15 cellular contexts compared by ENCODE assay signal in genomic region chr19:45041125-45041524, GRCh38. TPM values are rescaled to one million over a fixed set of nuclear protein-coding genes. Genes with fewer than 3 reads are reported as not detected.
DNase-seq lines count a peak whose midpoint lies in the region; ATAC-seq, FAIRE-seq and TF ChIP-seq lines count a peak whose summit lies in the region.
"Had no signal": no experiment of that assay in that cellular context is flagged by ENCODE, and none has a peak within 500 bp of the region (broad histone marks: within the 10 kb centered on the region; RNA-seq: fewer than 3 reads in every experiment).

No MANE protein-coding gene starts in this region.

- H3K4me3 ChIP-seq in BLaER1 treated with 17β-estradiol and CSF1 and Interleukin-3, amounts not matched to agents 10 nM and 100 nM = peak overlapping the region in 6 of 10 experiments; percentile 81 to 98 (median 87); a peak in 7 of 20 replicates
- H3K4me3 ChIP-seq in mucosa of stomach (ENCODE audit: low read length) = no peak overlapping the region

- no peaks in the 10 kb centered on the region for H3K27me3 Mint-ChIP-seq in activated T-helper 1 cell treated with anti-CD3 and anti-CD28 coated beads, Interleukin-12 subunit alpha, Interleukin-12 subunit beta, Interleukin-2, Interleukin-4 antibody, amounts not matched to agents 30 ng/mL and 10 ng/mL and 1 ng/mL, durations not matched to agents 14 hours and 24 hours and 36 hours (ENCODE audit: insufficient read depth)

- no peaks in the 10 kb centered on the region for H3K9me3 ChIP-seq in BLaER1 treated with 17β-estradiol and CSF1 and Interleukin-3, amounts not matched to agents 10 nM and 100 nM (replicated peaks in 1 of 11)
- H3K9me3 ChIP-seq in mucosa of stomach (ENCODE audit: control insufficient read depth, low read length) = no peaks in the 10 kb centered on the region
- H3K9me3 ChIP-seq: gastroesophageal sphincter had no signal

- no peak for FAIRE-seq in GM12891 (lab: Jason Lieb, UNC)
- FAIRE-seq: keratinocyte had no signal

- DNase-seq in GM12891 (ENCODE audit: insufficient read length, low spot score) (no peak), hypothalamus (lab: John Stamatoyannopoulos, UW) (no peak)
- no peak for DNase-seq in activated T-helper 1 cell treated with anti-CD3 and anti-CD28 coated beads, Interleukin-12 subunit alpha, Interleukin-12 subunit beta, Interleukin-2, Interleukin-4 antibody, amounts not matched to agents 30 ng/mL and 10 ng/mL and 1 ng/mL, durations not matched to agents 14 hours and 24 hours and 36 hours (ENCODE audit: low spot score)
- DNase-seq: activated CD8-positive, alpha-beta memory T cell treated with anti-CD3 and anti-CD28 coated beads, Interleukin-2, amount 50 U/mL, for 4 hours; brain microvascular endothelial cell; NCI-H1417 treated with DMSO at 0.1 percent for 48 hours; NCI-H510A; right cardiac atrium had no signal

- H4K20me1 ChIP-seq in BLaER1 treated with 17β-estradiol and CSF1 and Interleukin-3, amounts not matched to agents 10 nM and 100 nM = peaks cover 66 to 71% (median 70%) of the 10 kb centered on the region in 11 experiments

- peaks cover 45% of the 10 kb centered on the region for H3K36me3 Mint-ChIP-seq in activated T-helper 1 cell treated with anti-CD3 and anti-CD28 coated beads, Interleukin-12 subunit alpha, Interleukin-12 subunit beta, Interleukin-2, Interleukin-4 antibody, amounts not matched to agents 30 ng/mL and 10 ng/mL and 1 ng/mL, durations not matched to agents 14 hours and 24 hours and 36 hours (ENCODE audit: low read depth)

- H3K4me3 Mint-ChIP-seq in activated T-helper 1 cell treated with anti-CD3 and anti-CD28 coated beads, Interleukin-12 subunit alpha, Interleukin-12 subunit beta, Interleukin-2, Interleukin-4 antibody, amounts not matched to agents 30 ng/mL and 10 ng/mL and 1 ng/mL, durations not matched to agents 14 hours and 24 hours and 36 hours = peak overlapping the region; percentile 93

- no peak for TF ChIP-seq POLR2A in GM12891 (IDR thresholded peaks at IDR 0.05; ENCODE audit: low read depth, low read length)

- H3K9ac ChIP-seq in BLaER1 treated with 17β-estradiol and CSF1 and Interleukin-3, amounts not matched to agents 10 nM and 100 nM = peak overlapping the region; percentile 90 to 99 (median 97); a peak in 16 of 22 replicates
- peak overlapping the region; percentile 45 for H3K9ac ChIP-seq in mucosa of stomach (ENCODE audit: low read length)

- intact Hi-C loops in activated T-helper 1 cell treated with anti-CD3 and anti-CD28 coated beads, Interleukin-12 subunit alpha, Interleukin-12 subunit beta, Interleukin-2, Interleukin-4 antibody, amounts not matched to agents 30 ng/mL and 10 ng/mL and 1 ng/mL, durations not matched to agents 14 hours and 24 hours and 36 hours (cut with micrococcal nuclease) = no loop called here

- H3K36me3 ChIP-seq in BLaER1 treated with 17β-estradiol and CSF1 and Interleukin-3, amounts not matched to agents 10 nM and 100 nM = peaks cover 62 to 85% (median 78%) of the 10 kb centered on the region in 11 experiments
- peaks cover 8% of the 10 kb centered on the region for H3K36me3 ChIP-seq in mucosa of stomach (ENCODE audit: control insufficient read depth, insufficient read depth, low read length)

- peak overlapping the region in 5 of 11 experiments; percentile 0 to 99 (median 98); a peak in 8 of 22 replicates for H3K27ac ChIP-seq in BLaER1 treated with 17β-estradiol and CSF1 and Interleukin-3, amounts not matched to agents 10 nM and 100 nM
- H3K27ac ChIP-seq: brain microvascular endothelial cell had no signal

- no peaks in the 10 kb centered on the region for H3K9me3 Mint-ChIP-seq in activated T-helper 1 cell treated with anti-CD3 and anti-CD28 coated beads, Interleukin-12 subunit alpha, Interleukin-12 subunit beta, Interleukin-2, Interleukin-4 antibody, amounts not matched to agents 30 ng/mL and 10 ng/mL and 1 ng/mL, durations not matched to agents 14 hours and 24 hours and 36 hours

- H3K4me1 ChIP-seq in BLaER1 treated with 17β-estradiol and CSF1 and Interleukin-3, amounts not matched to agents 10 nM and 100 nM = peaks cover 27 to 68% (median 45%) of the 10 kb centered on the region in 10 experiments
- peaks cover 53% of the 10 kb centered on the region for H3K4me1 ChIP-seq in mucosa of stomach (ENCODE audit: control insufficient read depth, insufficient read depth, low read length)

- H3K4me1 Mint-ChIP-seq in activated T-helper 1 cell treated with anti-CD3 and anti-CD28 coated beads, Interleukin-12 subunit alpha, Interleukin-12 subunit beta, Interleukin-2, Interleukin-4 antibody, amounts not matched to agents 30 ng/mL and 10 ng/mL and 1 ng/mL, durations not matched to agents 14 hours and 24 hours and 36 hours (ENCODE audit: low read depth) = peaks cover 33% of the 10 kb centered on the region

- peak overlapping the region; percentile 83 to 100 (median 98); a peak in 20 of 22 replicates for H3K4me2 ChIP-seq in BLaER1 treated with 17β-estradiol and CSF1 and Interleukin-3, amounts not matched to agents 10 nM and 100 nM

- H3K27me3 ChIP-seq in BLaER1 treated with 17β-estradiol and CSF1 and Interleukin-3, amounts not matched to agents 10 nM and 100 nM = no peaks in the 10 kb centered on the region
- no peaks in the 10 kb centered on the region for H3K27me3 ChIP-seq in mucosa of stomach (ENCODE audit: control insufficient read depth, insufficient read depth, low read length)
- H3K27me3 ChIP-seq: brain microvascular endothelial cell, gastroesophageal sphincter had no signal

- ATAC-seq in GM21619 (IDR thresholded peaks at IDR 0.05; ENCODE audit: unreplicated experiment) (no peak), GM21390 (IDR thresholded peaks at IDR 0.05; ENCODE audit: unreplicated experiment) (no peak), GM18517 (IDR thresholded peaks at IDR 0.05; ENCODE audit: unreplicated experiment) (no peak)
- ATAC-seq: gastroesophageal sphincter, right cardiac atrium had no signal

- peak overlapping the region; percentile 37 for H3K27ac Mint-ChIP-seq in activated T-helper 1 cell treated with anti-CD3 and anti-CD28 coated beads, Interleukin-12 subunit alpha, Interleukin-12 subunit beta, Interleukin-2, Interleukin-4 antibody, amounts not matched to agents 30 ng/mL and 10 ng/mL and 1 ng/mL, durations not matched to agents 14 hours and 24 hours and 36 hours

TF ChIP-seq in GM12891, 5 proteins besides CTCF, POLR2A, EP300 and RAD21:
- TF ChIP-seq POLR2AphosphoS5 (IDR thresholded peaks at IDR 0.05; ENCODE audit: low read depth, low read length) = no peak
- peak; percentile 29; the same call in 1 of the 2 replicates for TF ChIP-seq SPI1 (IDR thresholded peaks at IDR 0.05; ENCODE audit: low read depth, low read length)

RNA-seq across cellular contexts. Expression of gene CLASRP, which starts 2.3 kb away (rescaled TPM):
- polyA plus RNA-seq in GM12891 (2012; ENCODE audit: low read depth, missing spikeins) = 55.1 TPM
- total RNA-seq in activated T-helper 1 cell treated with anti-CD3 and anti-CD28 coated beads, Interleukin-12 subunit alpha, Interleukin-12 subunit beta, Interleukin-2, Interleukin-4 antibody, amounts not matched to agents 30 ng/mL and 10 ng/mL and 1 ng/mL, durations not matched to agents 14 hours and 24 hours and 36 hours = 106 and 116 TPM in 2 replicates

RNA-seq across cellular contexts. Expression of gene ZNF296, which starts 35.2 kb away (rescaled TPM):
- polyA plus RNA-seq in GM12891 (2012; ENCODE audit: low read depth, missing spikeins) = 6.5 TPM
- total RNA-seq in activated T-helper 1 cell treated with anti-CD3 and anti-CD28 coated beads, Interleukin-12 subunit alpha, Interleukin-12 subunit beta, Interleukin-2, Interleukin-4 antibody, amounts not matched to agents 30 ng/mL and 10 ng/mL and 1 ng/mL, durations not matched to agents 14 hours and 24 hours and 36 hours = 4.3 and 4.7 TPM in 2 replicates

RNA-seq across cellular contexts. Expression of gene GEMIN7, which starts 37.9 kb away (rescaled TPM):
- polyA plus RNA-seq in GM12891 (2012; ENCODE audit: low read depth, missing spikeins) = 43.2 TPM
- 46.8 and 53.6 TPM in 2 replicates for total RNA-seq in activated T-helper 1 cell treated with anti-CD3 and anti-CD28 coated beads, Interleukin-12 subunit alpha, Interleukin-12 subunit beta, Interleukin-2, Interleukin-4 antibody, amounts not matched to agents 30 ng/mL and 10 ng/mL and 1 ng/mL, durations not matched to agents 14 hours and 24 hours and 36 hours

RNA-seq across cellular contexts. Expression of gene RELB, which starts 39.9 kb away (rescaled TPM):
- 27.7 TPM for polyA plus RNA-seq in GM12891 (2012; ENCODE audit: low read depth, missing spikeins)
- total RNA-seq in activated T-helper 1 cell treated with anti-CD3 and anti-CD28 coated beads, Interleukin-12 subunit alpha, Interleukin-12 subunit beta, Interleukin-2, Interleukin-4 antibody, amounts not matched to agents 30 ng/mL and 10 ng/mL and 1 ng/mL, durations not matched to agents 14 hours and 24 hours and 36 hours = 73.3 and 77.5 TPM in 2 replicates

RNA-seq across cellular contexts. Expression of gene PPP1R37, which starts 51.9 kb away (rescaled TPM):
- 9.5 TPM for polyA plus RNA-seq in GM12891 (2012; ENCODE audit: low read depth, missing spikeins)
- 20.4 and 20.5 TPM in 2 replicates for total RNA-seq in activated T-helper 1 cell treated with anti-CD3 and anti-CD28 coated beads, Interleukin-12 subunit alpha, Interleukin-12 subunit beta, Interleukin-2, Interleukin-4 antibody, amounts not matched to agents 30 ng/mL and 10 ng/mL and 1 ng/mL, durations not matched to agents 14 hours and 24 hours and 36 hours
